ENCODE assay signal across 1 cellular context in genomic region chr11:567629-568258, GRCh38.
TF ChIP-seq lines count a peak whose summit lies in the region.

No MANE protein-coding gene starts in this region.

TF ChIP-seq in HepG2, 621 proteins besides CTCF, POLR2A, EP300 and RAD21 (continued from another document and continues in another):
- TF ChIP-seq ATF6 (CRISPR knock-in tag; conservative IDR thresholded peaks at IDR 0.05) (no peak), ATF7-NPFF (CRISPR knock-in tag; IDR thresholded peaks at IDR 0.05; ENCODE audit: low read depth) (no peak), RXRA (CRISPR knock-in tag; IDR thresholded peaks at IDR 0.05) (no peak), GLI4 (CRISPR knock-in tag; IDR thresholded peaks at IDR 0.05; ENCODE audit: borderline replicate concordance) (no peak), ZNF749 (CRISPR knock-in tag; IDR thresholded peaks at IDR 0.05; ENCODE audit: borderline replicate concordance) (no peak; the same call in 1 of the 2 replicates), MYC (CRISPR knock-in tag; IDR thresholded peaks at IDR 0.05; ENCODE audit: borderline replicate concordance) (peak; percentile 40), SATB2 (CRISPR knock-in tag; IDR thresholded peaks at IDR 0.05) (no peak), KLF12 (CRISPR knock-in tag; IDR thresholded peaks at IDR 0.05; ENCODE audit: borderline replicate concordance) (no peak), ZBTB7B (CRISPR knock-in tag; IDR thresholded peaks at IDR 0.05) (0 out of 2 replicates have a peak, but pooled peaks have one; percentile 42), TFE3 (CRISPR knock-in tag; IDR thresholded peaks at IDR 0.05) (no peak), ZNF619 (CRISPR knock-in tag; IDR thresholded peaks at IDR 0.05) (no peak), NRL (CRISPR knock-in tag; IDR thresholded peaks at IDR 0.05; ENCODE audit: borderline replicate concordance) (no peak), PAF1 (CRISPR knock-in tag; IDR thresholded peaks at IDR 0.05) (no peak), SP140L (CRISPR knock-in tag; IDR thresholded peaks at IDR 0.05; ENCODE audit: borderline replicate concordance) (no peak), GRHL1 (CRISPR knock-in tag; conservative IDR thresholded peaks at IDR 0.05) (no peak), RBFOX2 (IDR thresholded peaks at IDR 0.05; ENCODE audit: low read depth, low read length) (peak; percentile 60), ZNF704 (CRISPR knock-in tag; IDR thresholded peaks at IDR 0.05; ENCODE audit: borderline replicate concordance) (no peak), TAF1 (CRISPR knock-in tag; IDR thresholded peaks at IDR 0.05) (peak; percentile 37; the same call in 1 of the 2 replicates), ZSCAN30 (CRISPR knock-in tag; IDR thresholded peaks at IDR 0.05) (no peak), IKZF4 (CRISPR knock-in tag; IDR thresholded peaks at IDR 0.05; ENCODE audit: borderline replicate concordance, low read depth, not compliant biosample characterization) (peak; percentile 76), ZNF550 (CRISPR knock-in tag; IDR thresholded peaks at IDR 0.05; ENCODE audit: borderline replicate concordance) (no peak), ZNF33B (CRISPR knock-in tag; IDR thresholded peaks at IDR 0.05) (no peak), TRIM24 (CRISPR knock-in tag; IDR thresholded peaks at IDR 0.05) (no peak), TOPORS (CRISPR knock-in tag; IDR thresholded peaks at IDR 0.05) (no peak), SSRP1 (CRISPR knock-in tag; IDR thresholded peaks at IDR 0.05) (no peak), ZNF383 (CRISPR knock-in tag; IDR thresholded peaks at IDR 0.05; ENCODE audit: borderline replicate concordance) (0 out of 2 replicates have a peak, but pooled peaks have one; percentile 18), TSC22D2 (CRISPR knock-in tag; IDR thresholded peaks at IDR 0.05; ENCODE audit: borderline replicate concordance) (no peak), FOXP1 (IDR thresholded peaks at IDR 0.05) (no peak), FOXP1 (CRISPR knock-in tag; IDR thresholded peaks at IDR 0.05) (no peak), ZNF382 (CRISPR knock-in tag; IDR thresholded peaks at IDR 0.05; ENCODE audit: borderline replicate concordance) (no peak), NKX3-1 (CRISPR knock-in tag; IDR thresholded peaks at IDR 0.05) (0 out of 2 replicates have a peak, but pooled peaks have one; percentile 6)
- TF ChIP-seq, protein P1, sequence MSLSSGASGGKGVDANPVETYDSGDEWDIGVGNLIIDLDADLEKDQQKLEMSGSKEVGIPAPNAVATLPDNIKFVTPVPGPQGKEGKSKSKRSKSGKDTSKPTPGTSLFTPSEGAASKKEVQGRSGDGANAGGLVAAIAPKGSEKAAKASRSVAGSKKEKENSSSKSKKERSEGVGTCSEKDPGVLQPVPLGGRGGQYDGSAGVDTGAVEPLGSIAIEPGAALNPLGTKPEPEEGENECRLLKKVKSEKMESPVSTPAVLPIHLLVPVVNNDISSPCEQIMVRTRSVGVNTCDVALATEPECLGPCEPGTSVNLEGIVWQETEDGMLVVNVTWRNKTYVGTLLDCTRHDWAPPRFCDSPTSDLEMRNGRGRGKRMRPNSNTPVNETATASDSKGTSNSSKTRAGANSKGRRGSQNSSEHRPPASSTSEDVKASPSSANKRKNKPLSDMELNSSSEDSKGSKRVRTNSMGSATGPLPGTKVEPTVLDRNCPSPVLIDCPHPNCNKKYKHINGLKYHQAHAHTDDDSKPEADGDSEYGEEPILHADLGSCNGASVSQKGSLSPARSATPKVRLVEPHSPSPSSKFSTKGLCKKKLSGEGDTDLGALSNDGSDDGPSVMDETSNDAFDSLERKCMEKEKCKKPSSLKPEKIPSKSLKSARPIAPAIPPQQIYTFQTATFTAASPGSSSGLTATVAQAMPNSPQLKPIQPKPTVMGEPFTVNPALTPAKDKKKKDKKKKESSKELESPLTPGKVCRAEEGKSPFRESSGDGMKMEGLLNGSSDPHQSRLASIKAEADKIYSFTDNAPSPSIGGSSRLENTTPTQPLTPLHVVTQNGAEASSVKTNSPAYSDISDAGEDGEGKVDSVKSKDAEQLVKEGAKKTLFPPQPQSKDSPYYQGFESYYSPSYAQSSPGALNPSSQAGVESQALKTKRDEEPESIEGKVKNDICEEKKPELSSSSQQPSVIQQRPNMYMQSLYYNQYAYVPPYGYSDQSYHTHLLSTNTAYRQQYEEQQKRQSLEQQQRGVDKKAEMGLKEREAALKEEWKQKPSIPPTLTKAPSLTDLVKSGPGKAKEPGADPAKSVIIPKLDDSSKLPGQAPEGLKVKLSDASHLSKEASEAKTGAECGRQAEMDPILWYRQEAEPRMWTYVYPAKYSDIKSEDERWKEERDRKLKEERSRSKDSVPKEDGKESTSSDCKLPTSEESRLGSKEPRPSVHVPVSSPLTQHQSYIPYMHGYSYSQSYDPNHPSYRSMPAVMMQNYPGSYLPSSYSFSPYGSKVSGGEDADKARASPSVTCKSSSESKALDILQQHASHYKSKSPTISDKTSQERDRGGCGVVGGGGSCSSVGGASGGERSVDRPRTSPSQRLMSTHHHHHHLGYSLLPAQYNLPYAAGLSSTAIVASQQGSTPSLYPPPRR (CRISPR knock-in tag; IDR thresholded peaks at IDR 0.05; ENCODE audit: borderline replicate concordance) = no peak
- TF ChIP-seq, protein P2, sequence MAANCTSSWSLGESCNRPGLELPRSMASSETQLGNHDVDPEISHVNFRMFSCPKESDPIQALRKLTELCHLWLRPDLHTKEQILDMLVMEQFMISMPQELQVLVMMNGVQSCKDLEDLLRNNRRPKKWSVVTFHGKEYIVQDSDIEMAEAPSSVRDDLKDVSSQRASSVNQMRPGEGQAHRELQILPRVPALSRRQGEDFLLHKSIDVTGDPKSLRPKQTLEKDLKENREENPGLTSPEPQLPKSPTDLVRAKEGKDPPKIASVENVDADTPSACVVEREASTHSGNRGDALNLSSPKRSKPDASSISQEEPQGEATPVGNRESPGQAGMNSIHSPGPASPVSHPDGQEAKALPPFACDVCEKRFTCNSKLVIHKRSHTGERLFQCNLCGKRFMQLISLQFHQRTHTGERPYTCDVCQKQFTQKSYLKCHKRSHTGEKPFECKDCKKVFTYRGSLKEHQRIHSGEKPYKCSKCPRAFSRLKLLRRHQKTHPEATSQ (CRISPR knock-in tag; IDR thresholded peaks at IDR 0.05; ENCODE audit: borderline replicate concordance) = no peak
- TF ChIP-seq, protein P3, sequence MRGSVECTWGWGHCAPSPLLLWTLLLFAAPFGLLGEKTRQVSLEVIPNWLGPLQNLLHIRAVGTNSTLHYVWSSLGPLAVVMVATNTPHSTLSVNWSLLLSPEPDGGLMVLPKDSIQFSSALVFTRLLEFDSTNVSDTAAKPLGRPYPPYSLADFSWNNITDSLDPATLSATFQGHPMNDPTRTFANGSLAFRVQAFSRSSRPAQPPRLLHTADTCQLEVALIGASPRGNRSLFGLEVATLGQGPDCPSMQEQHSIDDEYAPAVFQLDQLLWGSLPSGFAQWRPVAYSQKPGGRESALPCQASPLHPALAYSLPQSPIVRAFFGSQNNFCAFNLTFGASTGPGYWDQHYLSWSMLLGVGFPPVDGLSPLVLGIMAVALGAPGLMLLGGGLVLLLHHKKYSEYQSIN (CRISPR knock-in tag; IDR thresholded peaks at IDR 0.05; ENCODE audit: borderline replicate concordance) = no peak
- TF ChIP-seq, protein P4, sequence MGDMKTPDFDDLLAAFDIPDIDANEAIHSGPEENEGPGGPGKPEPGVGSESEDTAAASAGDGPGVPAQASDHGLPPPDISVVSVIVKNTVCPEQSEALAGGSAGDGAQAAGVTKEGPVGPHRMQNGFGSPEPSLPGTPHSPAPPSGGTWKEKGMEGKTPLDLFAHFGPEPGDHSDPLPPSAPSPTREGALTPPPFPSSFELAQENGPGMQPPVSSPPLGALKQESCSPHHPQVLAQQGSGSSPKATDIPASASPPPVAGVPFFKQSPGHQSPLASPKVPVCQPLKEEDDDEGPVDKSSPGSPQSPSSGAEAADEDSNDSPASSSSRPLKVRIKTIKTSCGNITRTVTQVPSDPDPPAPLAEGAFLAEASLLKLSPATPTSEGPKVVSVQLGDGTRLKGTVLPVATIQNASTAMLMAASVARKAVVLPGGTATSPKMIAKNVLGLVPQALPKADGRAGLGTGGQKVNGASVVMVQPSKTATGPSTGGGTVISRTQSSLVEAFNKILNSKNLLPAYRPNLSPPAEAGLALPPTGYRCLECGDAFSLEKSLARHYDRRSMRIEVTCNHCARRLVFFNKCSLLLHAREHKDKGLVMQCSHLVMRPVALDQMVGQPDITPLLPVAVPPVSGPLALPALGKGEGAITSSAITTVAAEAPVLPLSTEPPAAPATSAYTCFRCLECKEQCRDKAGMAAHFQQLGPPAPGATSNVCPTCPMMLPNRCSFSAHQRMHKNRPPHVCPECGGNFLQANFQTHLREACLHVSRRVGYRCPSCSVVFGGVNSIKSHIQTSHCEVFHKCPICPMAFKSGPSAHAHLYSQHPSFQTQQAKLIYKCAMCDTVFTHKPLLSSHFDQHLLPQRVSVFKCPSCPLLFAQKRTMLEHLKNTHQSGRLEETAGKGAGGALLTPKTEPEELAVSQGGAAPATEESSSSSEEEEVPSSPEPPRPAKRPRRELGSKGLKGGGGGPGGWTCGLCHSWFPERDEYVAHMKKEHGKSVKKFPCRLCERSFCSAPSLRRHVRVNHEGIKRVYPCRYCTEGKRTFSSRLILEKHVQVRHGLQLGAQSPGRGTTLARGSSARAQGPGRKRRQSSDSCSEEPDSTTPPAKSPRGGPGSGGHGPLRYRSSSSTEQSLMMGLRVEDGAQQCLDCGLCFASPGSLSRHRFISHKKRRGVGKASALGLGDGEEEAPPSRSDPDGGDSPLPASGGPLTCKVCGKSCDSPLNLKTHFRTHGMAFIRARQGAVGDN (CRISPR knock-in tag; IDR thresholded peaks at IDR 0.05) = peak; percentile 55
- TF ChIP-seq, protein P5, sequence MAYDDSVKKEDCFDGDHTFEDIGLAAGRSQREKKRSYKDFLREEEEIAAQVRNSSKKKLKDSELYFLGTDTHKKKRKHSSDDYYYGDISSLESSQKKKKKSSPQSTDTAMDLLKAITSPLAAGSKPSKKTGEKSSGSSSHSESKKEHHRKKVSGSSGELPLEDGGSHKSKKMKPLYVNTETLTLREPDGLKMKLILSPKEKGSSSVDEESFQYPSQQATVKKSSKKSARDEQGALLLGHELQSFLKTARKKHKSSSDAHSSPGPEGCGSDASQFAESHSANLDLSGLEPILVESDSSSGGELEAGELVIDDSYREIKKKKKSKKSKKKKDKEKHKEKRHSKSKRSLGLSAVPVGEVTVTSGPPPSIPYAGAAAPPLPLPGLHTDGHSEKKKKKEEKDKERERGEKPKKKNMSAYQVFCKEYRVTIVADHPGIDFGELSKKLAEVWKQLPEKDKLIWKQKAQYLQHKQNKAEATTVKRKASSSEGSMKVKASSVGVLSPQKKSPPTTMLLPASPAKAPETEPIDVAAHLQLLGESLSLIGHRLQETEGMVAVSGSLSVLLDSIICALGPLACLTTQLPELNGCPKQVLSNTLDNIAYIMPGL (CRISPR knock-in tag; IDR thresholded peaks at IDR 0.05; ENCODE audit: borderline replicate concordance in 1 of 2, low read depth in 1 of 2) = 0 out of 4 replicates have a peak, but pooled peaks of 1 of the 2 experiments have one; percentile 38
- TF ChIP-seq, protein P6, sequence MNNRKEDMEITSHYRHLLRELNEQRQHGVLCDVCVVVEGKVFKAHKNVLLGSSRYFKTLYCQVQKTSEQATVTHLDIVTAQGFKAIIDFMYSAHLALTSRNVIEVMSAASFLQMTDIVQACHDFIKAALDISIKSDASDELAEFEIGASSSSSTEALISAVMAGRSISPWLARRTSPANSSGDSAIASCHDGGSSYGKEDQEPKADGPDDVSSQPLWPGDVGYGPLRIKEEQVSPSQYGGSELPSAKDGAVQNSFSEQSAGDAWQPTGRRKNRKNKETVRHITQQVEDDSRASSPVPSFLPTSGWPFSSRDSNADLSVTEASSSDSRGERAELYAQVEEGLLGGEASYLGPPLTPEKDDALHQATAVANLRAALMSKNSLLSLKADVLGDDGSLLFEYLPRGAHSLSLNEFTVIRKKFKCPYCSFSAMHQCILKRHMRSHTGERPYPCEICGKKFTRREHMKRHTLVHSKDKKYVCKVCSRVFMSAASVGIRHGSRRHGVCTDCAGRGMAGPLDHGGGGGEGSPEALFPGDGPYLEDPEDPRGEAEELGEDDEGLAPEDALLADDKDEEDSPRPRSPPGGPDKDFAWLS (CRISPR knock-in tag; IDR thresholded peaks at IDR 0.05; ENCODE audit: borderline replicate concordance) = no peak
